Comparison of ENCODE assay signal across 1 cellular context in the genomic region with DNA sequence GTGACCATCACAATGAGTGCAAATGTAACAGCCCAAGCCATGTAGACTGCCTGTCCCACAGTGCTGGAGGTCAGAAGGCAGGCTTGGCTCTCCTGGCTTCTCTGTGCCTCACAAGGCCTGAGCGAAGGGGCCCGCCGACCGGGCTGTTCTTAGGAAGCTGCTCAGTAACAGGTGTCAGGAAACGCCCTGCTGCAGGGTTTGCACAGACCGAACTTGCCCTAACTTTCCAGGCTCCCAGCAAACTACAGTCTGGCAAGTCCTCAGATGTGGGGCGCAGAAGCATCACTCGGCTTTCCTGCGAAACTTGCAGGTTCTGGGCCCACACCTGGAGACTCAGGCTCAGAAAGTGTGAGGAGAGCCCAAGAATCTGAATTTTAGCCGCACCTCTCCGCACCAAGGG.
TF ChIP-seq lines count a peak whose summit lies in the region.

No MANE protein-coding gene starts in this region.

TF ChIP-seq in H1, 55 proteins besides CTCF, POLR2A, EP300 and RAD21 (continued from another document):
- TF ChIP-seq SAP30 (IDR thresholded peaks at IDR 0.05; ENCODE audit: insufficient read depth, insufficient replicate concordance, low read length) = no peak
- no peak for TF ChIP-seq POLR2AphosphoS5 (IDR thresholded peaks at IDR 0.05; ENCODE audit: low read depth, low read length)
- TF ChIP-seq GABPA (IDR thresholded peaks at IDR 0.05; ENCODE audit: borderline replicate concordance, insufficient read depth, low read length) = no peak
- TF ChIP-seq CBX5 (IDR thresholded peaks at IDR 0.05; ENCODE audit: low read depth, low read length) = no peak
- TF ChIP-seq POU5F1 (IDR thresholded peaks at IDR 0.05; ENCODE audit: low read depth, low read length) = no peak
- TF ChIP-seq JUND (IDR thresholded peaks at IDR 0.05; ENCODE audit: low read length) = no peak
- no peak for TF ChIP-seq CEBPB (IDR thresholded peaks at IDR 0.05; ENCODE audit: low read depth, low read length)
- TF ChIP-seq TAF7 (optimal IDR thresholded peaks at IDR 0.05; ENCODE audit: borderline replicate concordance, low read depth, low read length) = no peak
- TF ChIP-seq GTF2F1 (IDR thresholded peaks at IDR 0.05; ENCODE audit: borderline replicate concordance, low read depth, low read length) = no peak
- TF ChIP-seq NANOG (IDR thresholded peaks at IDR 0.05; ENCODE audit: insufficient read depth, low read depth, low read length, poor library complexity, severe bottlenecking) = no peak
- no peak for TF ChIP-seq EGR1 (IDR thresholded peaks at IDR 0.05; ENCODE audit: borderline replicate concordance, low read depth, low read length)
- no peak for TF ChIP-seq KDM1A (IDR thresholded peaks at IDR 0.05; ENCODE audit: borderline replicate concordance, low read length)
- TF ChIP-seq SP1 (IDR thresholded peaks at IDR 0.05; ENCODE audit: low read depth, low read length) = no peak
- no peak for TF ChIP-seq TAF1 (IDR thresholded peaks at IDR 0.05; ENCODE audit: low read depth, low read length)
- no peak for TF ChIP-seq CTBP2 (IDR thresholded peaks at IDR 0.05; ENCODE audit: borderline replicate concordance, insufficient read depth, insufficient read length, low read length)
- TF ChIP-seq TEAD4 (IDR thresholded peaks at IDR 0.05; ENCODE audit: low read depth, low read length) = no peak
- TF ChIP-seq E2F6 (IDR thresholded peaks at IDR 0.05) = no peak
- no peak for TF ChIP-seq SRF (IDR thresholded peaks at IDR 0.05; ENCODE audit: low read depth, low read length)
